Comparison of ENCODE assay signal across 8 cellular contexts in genomic region chr5:134523543-134524136, GRCh38. TPM values are rescaled to one million over a fixed set of nuclear protein-coding genes. Genes with fewer than 3 reads are reported as not detected.
DNase-seq lines count a peak whose midpoint lies in the region; ATAC-seq, FAIRE-seq and TF ChIP-seq lines count a peak whose summit lies in the region.

No MANE protein-coding gene starts in this region.

- H3K4me3 ChIP-seq in heart left ventricle (peak overlapping the region in 11 of 12 donors; percentile 69 to 98 (median 84)), K562 (peak overlapping the region; percentile 80), lung (peak overlapping the region; percentile 40), urinary bladder (ENCODE audit: low read depth, low read length) (peak overlapping the region; percentile 90)

- H2AFZ ChIP-seq in K562 (ENCODE audit: low read depth, low read length): peak overlapping the region; percentile 80

- no peak for TF ChIP-seq CTCF in heart left ventricle (IDR thresholded peaks at IDR 0.05)
- no peak for TF ChIP-seq CTCF in K562 (IDR thresholded peaks at IDR 0.05 in 2 of 3, conservative IDR thresholded peaks at IDR 0.05 in 1 of 3; ENCODE audit: insufficient read depth in 2 of 3, low read depth in 1 of 3, low read length in 3 of 3)
- no peak for TF ChIP-seq CTCF in lung (IDR thresholded peaks at IDR 0.05; ENCODE audit: control extremely low read depth, extremely low read depth)

- peak overlapping the region; percentile 94 to 100 (median 98) for H3K27ac ChIP-seq in heart left ventricle
- peak overlapping the region; percentile 87 for H3K27ac ChIP-seq in K562 (ENCODE audit: extremely low read depth, low read depth, low read length)
- peak overlapping the region; percentile 95 to 99 for H3K27ac ChIP-seq in lung (ENCODE audit: low read depth in 1 of 2, low read length in 1 of 2)
- peak overlapping the region; percentile 98 for H3K27ac ChIP-seq in urinary bladder (ENCODE audit: low read depth)

- TF ChIP-seq EP300 in K562 (IDR thresholded peaks at IDR 0.05; ENCODE audit: low read length): no peak

- BruUV-seq in K562 (replicated peaks; lab: Mats Ljungman, UMichigan): no TSS peak

- no peaks in the 10 kb centered on the region for H3K36me3 ChIP-seq in heart left ventricle
- H3K36me3 ChIP-seq in K562 (ENCODE audit: control insufficient read depth, insufficient read depth, low read length): no peaks in the 10 kb centered on the region
- H3K36me3 ChIP-seq in lung (ENCODE audit: control insufficient read depth in 2 of 2, insufficient read depth in 2 of 2, low read length in 2 of 2): no peaks in the 10 kb centered on the region
- H3K36me3 ChIP-seq in urinary bladder (ENCODE audit: insufficient read depth): no peaks in the 10 kb centered on the region

- intact Hi-C loops in heart left ventricle (cut with DNase I) (loop anchor here in 7 of 10 donors (1.0 to 5.0 kb wide), 5 partner anchors 17 to 153 kb away; partner anchors contain the start of genes CDKN2AIPNL (in 3 of the 7) and UBE2B (in 1 of the 7)), cardiac septum (cut with DNase I) (loop anchor here (1.0 to 2.0 kb wide), 2 partner anchors 17 to 152 kb away; partner anchors contain the start of gene UBE2B), K562 (cut with micrococcal nuclease) (loop anchor here (2.0 kb wide), 1 partner anchor 221 kb away; no protein-coding TSS in a partner anchor)

- FAIRE-seq in K562 (lab: Jason Lieb, UNC): no peak

- H3K27me3 ChIP-seq in heart left ventricle (no peaks in the 10 kb centered on the region), K562 (ENCODE audit: control insufficient read depth in 2 of 2, insufficient read depth in 2 of 2, low read length in 2 of 2) (no peaks in the 10 kb centered on the region), lung (ENCODE audit: control insufficient read depth, insufficient read depth) (no peaks in the 10 kb centered on the region)

- H3K4me2 ChIP-seq in K562 (ENCODE audit: insufficient read depth, low read length): peak overlapping the region; percentile 76

- no peak for ATAC-seq in heart left ventricle
- no peak for ATAC-seq in K562
- no peak for ATAC-seq in lung (ENCODE audit: insufficient read depth, low FRiP score)

- H3K4me1 ChIP-seq in heart left ventricle (peaks cover 0 to 27% (median 11%) of the 10 kb centered on the region in 12 donors), K562 (replicated peaks in 1 of 2; ENCODE audit: control insufficient read depth in 2 of 2, insufficient read depth in 2 of 2, low read length in 2 of 2) (peaks cover 16 to 43% of the 10 kb centered on the region in 2 experiments; a peak in 4 of 5 replicates), lung (ENCODE audit: control insufficient read depth in 2 of 2, insufficient read depth in 2 of 2, low read length in 2 of 2) (peaks cover 0 to 12% of the 10 kb centered on the region in 2 donors), urinary bladder (ENCODE audit: insufficient read depth) (peaks cover 4% of the 10 kb centered on the region)

- DNase-seq in heart left ventricle (no peak), cardiac septum (ENCODE audit: low spot score) (no peak), K562 (ENCODE audit: extremely low read depth in 1 of 4, low spot score in 3 of 4) (no peak), lung (ENCODE audit: low spot score) (no peak), DMS153 treated with DMSO at 0.1 percent for 48 hours (lab: John Stamatoyannopoulos, UW; ENCODE audit: unreplicated experiment) (no peak), retina (no peak)
- DNase-seq in stimulated activated CD4-positive, alpha-beta T cell treated with anti-CD3 and anti-CD28 coated beads, Interleukin-12 subunit alpha, Interleukin-12 subunit beta, amount 100 ng/mL, for 4 hours: no peak

- CTCF ChIA-PET in K562 (lab: Yijun Ruan, JAX; ENCODE audit: low intra/inter-chr PET ratio): no interaction called here

- no peaks in the 10 kb centered on the region for H4K20me1 ChIP-seq in K562 (replicated peaks; ENCODE audit: control insufficient read depth, insufficient read depth, low read length)

- TF ChIP-seq POLR2A in heart left ventricle (IDR thresholded peaks at IDR 0.05) (no peak), K562 (conservative IDR thresholded peaks at IDR 0.05) (no peak)

- H3K79me2 ChIP-seq in K562 (ENCODE audit: control insufficient read depth, insufficient read depth, low read length): peaks cover 33% of the 10 kb centered on the region

- no peaks in the 10 kb centered on the region for H3K9me1 ChIP-seq in K562 (ENCODE audit: control insufficient read depth, insufficient read depth, low read length)

- H3K9me3 ChIP-seq in heart left ventricle (no peaks in the 10 kb centered on the region), K562 (replicated peaks; ENCODE audit: control insufficient read depth, insufficient read depth, low read depth, low read length) (no peaks in the 10 kb centered on the region), lung (ENCODE audit: control insufficient read depth in 2 of 2, insufficient read depth in 1 of 2, low read length in 1 of 2) (no peaks in the 10 kb centered on the region)

- in situ Hi-C loops in K562 (cut with MboI): no loop called here

- 38 to 46% (median 44%) methylated on average over 8 of the region's 8 CpGs for WGBS in heart left ventricle, 4 donors
- WGBS in K562 (ENCODE audit: insufficient coverage, low coverage, missing lambda C conversion rate): 29% methylated on average over 8 of the region's 8 CpGs
- 29 to 42% methylated on average over 8 of the region's 8 CpGs for WGBS in lung, 2 donors
- WGBS in urinary bladder: 14% methylated on average over 8 of the region's 8 CpGs

- POLR2A ChIA-PET in K562 (lab: Yijun Ruan, JAX): interaction anchor here (0.6 to 1.6 kb wide), 9 partner anchors 8 to 877 kb away, joined by 3 to 10 read pairs (median 3); no protein-coding TSS in a partner anchor

- TF ChIP-seq RAD21 in K562 (CRISPR knock-in tag; conservative IDR thresholded peaks at IDR 0.05 in 1 of 2, IDR thresholded peaks at IDR 0.05 in 1 of 2): no peak

- peak overlapping the region; percentile 78 to 89; a peak in 3 of 4 replicates for H3K9ac ChIP-seq in K562 (ENCODE audit: insufficient read depth in 1 of 2, low read depth in 2 of 2, low read length in 2 of 2)

TF ChIP-seq in K562, 482 proteins besides CTCF, POLR2A, EP300 and RAD21 (continues in another document):
- peak; percentile 30; the same call in 1 of the 2 replicates for TF ChIP-seq MAFK (IDR thresholded peaks at IDR 0.05; ENCODE audit: low read length)
- no peak for TF ChIP-seq CEBPZ (IDR thresholded peaks at IDR 0.05; ENCODE audit: borderline replicate concordance, low read depth, low read length)

RNA-seq across cellular contexts. Expression of gene JADE2, which starts 1.8 kb away (rescaled TPM):
- 10 to 100 TPM; 22.8 to 54.8 (median 33.9) TPM for total RNA-seq in heart left ventricle
- 10 to 100 TPM in 1 of 2 donors, 1 to 10 TPM in 1; 8.3 to 17.1 TPM for polyA plus RNA-seq in heart left ventricle
- 25.7 TPM for total RNA-seq in cardiac septum
- total RNA-seq in K562 (2011; cell fraction: chromatin; rRNA removed; ENCODE audit: low replicate concordance): 12.7 and 26.6 TPM in 2 replicates
- total RNA-seq in K562 (2011; cell fraction: nucleolus; rRNA removed): 12.9 and 14.5 TPM in 2 replicates
- 7.6 and 9.2 TPM in 2 replicates for total RNA-seq in K562 (2011; cell fraction: nucleoplasm; rRNA removed)
- total RNA-seq in K562 (2014; rRNA removed): 14.5 and 22.8 TPM in 2 replicates
- 6.9 and 8.3 TPM in 2 replicates for total RNA-seq in K562 (2014; rRNA removed; fragmentation: Illumina TruSeq; extraction: Trizol)
- 13.7 and 14.1 TPM in 2 replicates for total RNA-seq in K562 (2015; rRNA removed; fragmentation: Illumina TruSeq; extraction: Trizol)
- 22.2 and 23.3 TPM in 2 replicates for total RNA-seq in K562 (2021)
- polyA plus RNA-seq in K562 (2011; rRNA removed): 8.8 and 9.4 TPM in 2 replicates
- 7.8 and 14.9 TPM in 2 replicates for polyA plus RNA-seq in K562 (2011; cell fraction: cytosol; rRNA removed)
- 10.6 and 18.6 TPM in 2 replicates for polyA plus RNA-seq in K562 (2011; cell fraction: nucleus; rRNA removed)
- 9.5 and 15.4 TPM in 2 replicates for polyA plus RNA-seq in K562 (2012)
- 9.1 and 10.9 TPM in 2 replicates for polyA plus RNA-seq in K562 (2014; fragmentation: Illumina TruSeq; extraction: Trizol)
- polyA plus RNA-seq in K562 (2014; fragmentation: Nextera tagmentation; extraction: Ambion mirVana): under 1 TPM; 0.50 to 0.55 TPM
- polyA plus RNA-seq in K562 (2014; rRNA removed): 6.0 and 10.8 TPM in 2 replicates
- 11.5 and 14.4 TPM in 2 replicates for polyA minus RNA-seq in K562 (2011; rRNA and poly(A)+ RNA removed)
- 13.0 and 13.2 TPM in 2 replicates for polyA minus RNA-seq in K562 (2011; cell fraction: cytosol; rRNA and poly(A)+ RNA removed)
- polyA minus RNA-seq in K562 (2011; cell fraction: nucleus; rRNA and poly(A)+ RNA removed): 9.4 TPM in 2 replicates
- 10 to 100 TPM; 24.4 to 53.5 TPM for total RNA-seq in lung
- 10 to 100 TPM; 12.4 to 16.3 TPM for polyA plus RNA-seq in lung
- 8.9 TPM for total RNA-seq in urinary bladder
- polyA plus RNA-seq in urinary bladder: 41.2 TPM

Comparison
In these comparisons a context has a peak if more than half of its experiments do, and no peak if none do; other contexts are left out.
1. H3K4me3 ChIP-seq: peak in every context shown above with its lines; median percentile 90 in urinary bladder; 84 in heart left ventricle; 80 in K562; 40 in lung.